In genomic region chr11:58600510-58600909, GRCh38 we compare ENCODE assay signal across 33 cellular contexts. TPM values are rescaled to one million over a fixed set of nuclear protein-coding genes. Genes with fewer than 3 reads are reported as not detected.
"Had no signal": no experiment of that assay in that cellular context is flagged by ENCODE, and none has a peak within 500 bp of the region (broad histone marks: within the 10 kb centered on the region; RNA-seq: fewer than 3 reads in every experiment).

No MANE protein-coding gene starts in this region.

- H3K4me3 ChIP-seq: adrenal gland, body of pancreas, cardiac muscle cell, colonic mucosa, dorsolateral prefrontal cortex, ovary, prostate gland, skin epidermis, stomach, thyroid gland, upper lobe of left lung, vagina had no signal

- H3K36me3 ChIP-seq: adrenal gland, cardiac muscle cell, colonic mucosa, neutrophil, ovary, prostate gland, thyroid gland, vagina had no signal

- ATAC-seq: activated CD4-positive, CD25-positive, alpha-beta regulatory T cell treated with anti-CD3 and anti-CD28 coated beads, Interleukin-2, amount 50 U/mL, for 24 hours; activated naive CD4-positive, alpha-beta T cell treated with anti-CD3 and anti-CD28 coated beads, Interleukin-2, amount 50 U/mL, for 72 hours; body of pancreas; left colon; sciatic nerve had no signal

- H3K27ac Mint-ChIP-seq: activated naive CD4-positive, alpha-beta T cell treated with anti-CD3 and anti-CD28 coated beads, Interleukin-2, amount 50 U/mL, for 72 hours; nephron progenitor cell; T-helper 1 cell treated with Interleukin-12 subunit alpha and Interleukin-12 subunit beta and Interleukin-4 antibody, amounts not matched to agents 30 μg/mL and 1 μg/mL, for 36 hours had no signal

- DNase-seq: activated CD4-positive, alpha-beta T cell treated with anti-CD3 and anti-CD28 coated beads, Interleukin-2, amount 50 U/mL, for 1 hour; activated CD8-positive, alpha-beta memory T cell treated with anti-CD3 and anti-CD28 coated beads for 24 hours; activated naive CD4-positive, alpha-beta T cell; activated T-cell treated with anti-CD3 and anti-CD28 coated beads, Interleukin-2, amount 50 U/mL, for 1 hour; adrenal gland; aorta; body of pancreas; cerebellar nuclear complex; colonic mucosa; dorsolateral prefrontal cortex; effector memory CD4-positive, alpha-beta T cell; kidney; left colon; mammary epithelial cell; nephron progenitor cell; ovary; retina; stimulated activated CD4-positive, alpha-beta T cell treated with anti-CD3 and anti-CD28 coated beads, Interleukin-12 subunit alpha, Interleukin-12 subunit beta, amount 100 ng/mL, for 4 hours; stimulated activated CD4-positive, alpha-beta T cell treated with anti-CD3 and anti-CD28 coated beads, Interleukin-4, amount 100 ng/mL, for 1 hour; stomach; T-helper 9 cell; thyroid gland; upper lobe of left lung had no signal

- H3K27me3 ChIP-seq: adrenal gland, body of pancreas, cardiac muscle cell, colonic mucosa, dorsolateral prefrontal cortex, neutrophil, ovary, stomach, thyroid gland, upper lobe of left lung, vagina had no signal

- H3K9me3 ChIP-seq: adrenal gland, body of pancreas, colonic mucosa, neutrophil, ovary, prostate gland, stomach, thyroid gland, upper lobe of left lung, vagina had no signal

- H3K27ac ChIP-seq: adrenal gland, body of pancreas, cardiac muscle cell, colonic mucosa, dorsolateral prefrontal cortex, neutrophil, ovary, prostate gland, skin epidermis, stomach, thyroid gland, upper lobe of left lung, vagina, VCaP had no signal

- H3K4me3 Mint-ChIP-seq: nephron progenitor cell; T-helper 1 cell treated with Interleukin-12 subunit alpha and Interleukin-12 subunit beta and Interleukin-4 antibody, amounts not matched to agents 30 μg/mL and 1 μg/mL, for 36 hours had no signal

- H3K4me1 ChIP-seq: prostate gland had no signal

- H3K9me3 Mint-ChIP-seq: activated naive CD4-positive, alpha-beta T cell treated with anti-CD3 and anti-CD28 coated beads, Interleukin-2, amount 50 U/mL, for 72 hours; nephron progenitor cell; T-helper 1 cell treated with Interleukin-12 subunit alpha and Interleukin-12 subunit beta and Interleukin-4 antibody, amounts not matched to agents 30 μg/mL and 1 μg/mL, for 36 hours had no signal

RNA-seq across cellular contexts. Expression of gene CNTF, which starts 22.0 kb away (rescaled TPM):
- total RNA-seq: vagina had no signal
